In the genomic region with DNA sequence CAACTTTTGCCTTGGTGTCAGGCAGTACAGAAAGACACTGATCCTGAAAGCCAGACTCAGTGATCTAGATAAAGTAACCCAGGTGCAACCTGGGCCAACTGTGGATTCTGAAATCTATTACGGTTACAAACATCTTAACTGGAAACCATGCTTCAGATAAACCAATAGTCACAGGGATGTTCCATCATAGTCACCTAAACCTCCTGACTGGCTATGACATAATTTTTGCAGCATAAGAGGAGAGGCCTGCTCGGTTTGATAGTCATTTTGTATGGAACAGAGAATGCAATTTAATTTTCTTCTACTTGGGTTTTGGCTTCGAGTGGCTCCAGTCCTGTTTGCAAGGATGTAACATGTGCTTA, we compare ENCODE assay signal across 10 cellular contexts. TPM values are rescaled to one million over a fixed set of nuclear protein-coding genes. Genes with fewer than 3 reads are reported as not detected.
DNase-seq lines count a peak whose midpoint lies in the region; TF ChIP-seq lines count a peak whose summit lies in the region.
"Had no signal": no experiment of that assay in that cellular context is flagged by ENCODE, and none has a peak within 500 bp of the region (broad histone marks: within the 10 kb centered on the region; RNA-seq: fewer than 3 reads in every experiment).

No MANE protein-coding gene starts in this region.

- H3K4me2 ChIP-seq in BLaER1 = peak overlapping the region; percentile 58
- peak overlapping the region; percentile 78 for H3K4me2 ChIP-seq in SU-DHL-6 (ENCODE audit: low read depth, low read length, poor library complexity, severe bottlenecking)

- H3K9me3 ChIP-seq in BLaER1 (no peaks in the 10 kb centered on the region), SU-DHL-6 (ENCODE audit: insufficient read depth, low read length) (no peaks in the 10 kb centered on the region), esophagus muscularis mucosa (no peaks in the 10 kb centered on the region)
- H3K9me3 ChIP-seq: prostate gland had no signal

- TF ChIP-seq POLR2A in esophagus muscularis mucosa (IDR thresholded peaks at IDR 0.05; ENCODE audit: low read depth) = no peak

- TF ChIP-seq CTCF in CD14-positive monocyte (IDR thresholded peaks at IDR 0.05) (no peak), SU-DHL-6 (IDR thresholded peaks at IDR 0.05; ENCODE audit: insufficient read depth, low read length, poor library complexity, severe bottlenecking) (no peak), esophagus muscularis mucosa (IDR thresholded peaks at IDR 0.05) (no peak)

- no peaks in the 10 kb centered on the region for H3K27me3 Mint-ChIP-seq in CD14-positive monocyte (ENCODE audit: low read depth in 3 of 3)

- H3K36me3 ChIP-seq in BLaER1 = no peaks in the 10 kb centered on the region
- no peaks in the 10 kb centered on the region for H3K36me3 ChIP-seq in SU-DHL-6 (ENCODE audit: low read length)
- peaks cover 0 to 3% (median 0%) of the 10 kb centered on the region in 4 donors for H3K36me3 ChIP-seq in esophagus muscularis mucosa
- H3K36me3 ChIP-seq: prostate gland had no signal

- H3K9me3 Mint-ChIP-seq in CD14-positive monocyte = peaks cover 0 to 2% (median 0%) of the 10 kb centered on the region in 7 donors

- H3K27ac ChIP-seq in BLaER1 = no peak overlapping the region
- H3K27ac ChIP-seq in SU-DHL-6 (ENCODE audit: low read depth, low read length) = peak overlapping the region; percentile 91
- H3K27ac ChIP-seq in esophagus muscularis mucosa (replicated peaks in 1 of 4) = no peak overlapping the region
- H3K27ac ChIP-seq: HL-60, prostate gland had no signal

- peaks cover 66% of the 10 kb centered on the region for H3K4me1 ChIP-seq in BLaER1
- peaks cover 32 to 53% (median 42%) of the 10 kb centered on the region in 4 donors for H3K4me1 ChIP-seq in esophagus muscularis mucosa
- H3K4me1 ChIP-seq: prostate gland had no signal

- peaks cover 42% of the 10 kb centered on the region for H3F3A ChIP-seq in SU-DHL-6 (ENCODE audit: insufficient read depth)

- intact Hi-C loops in CD14-positive monocyte (cut with micrococcal nuclease) (loop anchor here in 1 of 2 donors (10.0 kb wide), 2 partner anchors 88 to 942 kb away; no protein-coding TSS in a partner anchor), esophagus muscularis mucosa (cut with DNase I) (no loop called here)

- WGBS in esophagus muscularis mucosa = 95% methylated on average over 3 of the region's 3 CpGs

- H3K9ac ChIP-seq in BLaER1 (no peak overlapping the region), SU-DHL-6 (ENCODE audit: low read length) (peak overlapping the region; percentile 10; the same call in 1 of the 2 replicates)

- peaks cover 76% of the 10 kb centered on the region for H3K4me1 Mint-ChIP-seq in CD14-positive monocyte

- DNase-seq in CD14-positive monocyte (ENCODE audit: low spot score) = no peak
- DNase-seq in esophagus muscularis mucosa (ENCODE audit: extremely low spot score) = peak; percentile 34
- DNase-seq in dermis blood vessel endothelial cell = no peak
- DNase-seq in AG08395 (ENCODE audit: low spot score) = no peak
- DNase-seq in DMS153 (lab: John Stamatoyannopoulos, UW) = no peak
- DNase-seq: trophoblast cell had no signal

- H3K79me2 ChIP-seq in SU-DHL-6 (ENCODE audit: insufficient read depth, low read length) = peaks cover 13% of the 10 kb centered on the region; the same call in 1 of the 2 replicates

- H3K27me3 ChIP-seq in BLaER1 (peaks cover 18% of the 10 kb centered on the region), SU-DHL-6 (ENCODE audit: low read length) (no peaks in the 10 kb centered on the region), esophagus muscularis mucosa (no peaks in the 10 kb centered on the region)

- H3K4me3 ChIP-seq in BLaER1 (no peak overlapping the region), SU-DHL-6 (ENCODE audit: insufficient read depth, low read length, poor library complexity, severe bottlenecking) (peak overlapping the region; percentile 6), esophagus muscularis mucosa (no peak overlapping the region)
- H3K4me3 ChIP-seq: prostate gland had no signal

- H3K36me3 Mint-ChIP-seq in CD14-positive monocyte = peaks cover 14 to 47% of the 10 kb centered on the region in 2 donors

- no peaks in the 10 kb centered on the region for H3K9me2 ChIP-seq in SU-DHL-6 (replicated peaks; ENCODE audit: insufficient read depth, low read length)

- H2AFZ ChIP-seq in SU-DHL-6 (ENCODE audit: low read depth, low read length, severe bottlenecking) = no peak overlapping the region

- TF ChIP-seq EP300 in esophagus muscularis mucosa (IDR thresholded peaks at IDR 0.05) = no peak

- H3K27ac Mint-ChIP-seq in CD14-positive monocyte = peak overlapping the region; percentile 87 to 96 (median 93)

- peaks cover 44% of the 10 kb centered on the region for H4K20me1 ChIP-seq in BLaER1
- peaks cover 28% of the 10 kb centered on the region for H4K20me1 ChIP-seq in SU-DHL-6 (ENCODE audit: low read depth, low read length)

- H3K4me3 Mint-ChIP-seq in CD14-positive monocyte = peak overlapping the region; percentile 1 to 64

RNA-seq across cellular contexts. Expression of a gene that starts 3.7 kb away (rescaled TPM):
- polyA plus RNA-seq in CD14-positive monocyte = 10 to 100 TPM; 53.7 to 62.8 TPM
- total RNA-seq in esophagus muscularis mucosa (10 to 100 TPM in 3 of 4 donors, 1 to 10 TPM in 1; 5.6 to 17.5 (median 12.3) TPM), dermis blood vessel endothelial cell (0.47 and 1.2 TPM in 2 replicates)
